In genomic region chr11:133477263-133477625, GRCh38 we compare ENCODE assay signal across 8 cellular contexts.
"Had no signal": no experiment of that assay in that cellular context is flagged by ENCODE, and none has a peak within 500 bp of the region (broad histone marks: within the 10 kb centered on the region; RNA-seq: fewer than 3 reads in every experiment).

No MANE protein-coding gene starts in this region.

- H3K27ac ChIP-seq: GM23248 had no signal

- H3K4me1 ChIP-seq: HAP-1 had no signal

- H3K27ac Mint-ChIP-seq: GM23338, H9, HFFc6 had no signal

- H3K9ac ChIP-seq: GM23248 had no signal

- H3K4me3 ChIP-seq: GM23248, GM23338, HAP-1 had no signal

- DNase-seq: GM23248, GOT3, HCEC 1CT, HFFc6 had no signal

- H3K9me3 Mint-ChIP-seq: GM23338, H9 had no signal

- H3K9me3 ChIP-seq: HAP-1 had no signal

- H3K4me3 Mint-ChIP-seq: GM23338, H9, HFFc6 had no signal

- H3K36me3 ChIP-seq: HAP-1 had no signal

- ATAC-seq: HCT116 had no signal
